11 cellular contexts compared by ENCODE assay signal in genomic region chr19:53927745-53928144, GRCh38. TPM values are rescaled to one million over a fixed set of nuclear protein-coding genes. Genes with fewer than 3 reads are reported as not detected.
A peak's percentile ranks its signal among the peaks of the same experiment; 100 is the strongest.
DNase-seq lines count a peak whose midpoint lies in the region; ATAC-seq and TF ChIP-seq lines count a peak whose summit lies in the region.
"Had no signal": no experiment of that assay in that cellular context is flagged by ENCODE, and none has a peak within 500 bp of the region (broad histone marks: within the 10 kb centered on the region; RNA-seq: fewer than 3 reads in every experiment).

No MANE protein-coding gene starts in this region.

- no peaks in the 10 kb centered on the region for H3K27me3 Mint-ChIP-seq in Caco-2 (ENCODE audit: insufficient read depth, unreplicated experiment)
- H3K27me3 Mint-ChIP-seq: central memory CD8-positive, alpha-beta T cell had no signal

- no peak for TF ChIP-seq CTCF in Caco-2 (IDR thresholded peaks at IDR 0.05; ENCODE audit: insufficient read depth in 1 of 2, low read depth in 1 of 2, low read length in 1 of 2, severe bottlenecking in 1 of 2, unreplicated experiment in 1 of 2)
- no peak for TF ChIP-seq CTCF in kidney epithelial cell (IDR thresholded peaks at IDR 0.05; ENCODE audit: insufficient read depth, low read length, poor library complexity, severe bottlenecking)
- TF ChIP-seq CTCF in spleen (IDR thresholded peaks at IDR 0.05 in 8 of 11, conservative IDR thresholded peaks at IDR 0.05 in 3 of 11), result no peak

- CTCF ChIA-PET in Caco-2 (lab: Charles Lee), result no interaction called here

- no peaks in the 10 kb centered on the region for H3K9me3 ChIP-seq in Caco-2
- H3K9me3 ChIP-seq in spleen, result no peaks in the 10 kb centered on the region

- H3K36me3 ChIP-seq in Caco-2 (ENCODE audit: control insufficient read depth, insufficient read depth, low read length), result no peaks in the 10 kb centered on the region
- H3K36me3 ChIP-seq in kidney epithelial cell (ENCODE audit: control insufficient read depth, insufficient read depth, low read length), result no peaks in the 10 kb centered on the region
- no peaks in the 10 kb centered on the region for H3K36me3 ChIP-seq in spleen

- DNase-seq in Caco-2, result peak; percentile 39 to 41
- DNase-seq in Jurkat, Clone E6-1 (ENCODE audit: low read depth, low spot score), result peak; percentile 69
- DNase-seq in activated CD4-positive, alpha-beta T cell treated with anti-CD3 and anti-CD28 coated beads, Interleukin-2, amount 50 U/mL, for 48 hours, result peak; percentile 32 to 33
- DNase-seq in kidney epithelial cell (ENCODE audit: low read depth), result peak; percentile 1
- no peak for DNase-seq in hippocampal formation (lab: John Stamatoyannopoulos, UW)
- DNase-seq in spleen, result no peak
- no peak for DNase-seq in COLO668 (lab: John Stamatoyannopoulos, UW; ENCODE audit: unreplicated experiment)
- DNase-seq: NCI-H446 had no signal

- H3K4me1 ChIP-seq in Caco-2 (no peaks in the 10 kb centered on the region), spleen (no peaks in the 10 kb centered on the region)

- H3K4me1 Mint-ChIP-seq in Caco-2 (ENCODE audit: low read depth, unreplicated experiment), result no peaks in the 10 kb centered on the region
- H3K4me1 Mint-ChIP-seq: central memory CD8-positive, alpha-beta T cell had no signal

- BruUV-seq in Caco-2 (replicated peaks; lab: Mats Ljungman, UMichigan), result no TSS peak

- POLR2A ChIA-PET in Caco-2 (lab: Charles Lee), result no interaction called here

- no peak overlapping the region for H3K27ac Mint-ChIP-seq in Caco-2 (ENCODE audit: unreplicated experiment)

- H3K27me3 ChIP-seq in Caco-2 (replicated peaks; ENCODE audit: control insufficient read depth, insufficient read depth, low read length) (no peaks in the 10 kb centered on the region), kidney epithelial cell (ENCODE audit: control insufficient read depth, insufficient read depth, low read length) (no peaks in the 10 kb centered on the region), spleen (replicated peaks in 1 of 7) (peaks cover 0 to 3% (median 0%) of the 10 kb centered on the region in 7 donors)

- no peak for ATAC-seq in GM18870 (IDR thresholded peaks at IDR 0.05; ENCODE audit: unreplicated experiment)

- no peak for TF ChIP-seq POLR2A in spleen (IDR thresholded peaks at IDR 0.05)

- no peaks in the 10 kb centered on the region for H3K36me3 Mint-ChIP-seq in Caco-2 (ENCODE audit: insufficient read depth, unreplicated experiment)

- no peak overlapping the region for H3K27ac ChIP-seq in spleen

- no peaks in the 10 kb centered on the region for H3K9me3 Mint-ChIP-seq in Caco-2 (ENCODE audit: unreplicated experiment)

- 3 to 55% (median 45%) methylated on average over 2 to 8 of the region's 8 CpGs for WGBS in spleen, 5 donors

- H3K4me3 Mint-ChIP-seq in Caco-2 (ENCODE audit: unreplicated experiment), result no peak overlapping the region
- H3K4me3 Mint-ChIP-seq: central memory CD8-positive, alpha-beta T cell had no signal

- intact Hi-C loops in Caco-2 (cut with micrococcal nuclease; ENCODE audit: unreplicated experiment), result no loop called here
- intact Hi-C loops in spleen (cut with DNase I; ENCODE audit: low total_unique reads), result no loop called here

- H3K4me3 ChIP-seq in Caco-2 (ENCODE audit: low read depth, low read length) (no peak overlapping the region), kidney epithelial cell (ENCODE audit: low read depth, low read length) (no peak overlapping the region), spleen (no peak overlapping the region)
- no peak overlapping the region for H3K4me3 ChIP-seq in Jurkat, Clone E6-1 (ENCODE audit: low read length)

RNA-seq across cellular contexts. Expression of gene CACNG7, which starts 18.7 kb away (rescaled TPM):
- total RNA-seq in Caco-2 (2022) (not detected in 2 replicates), kidney epithelial cell (not detected in 2 replicates), spleen (not detected)
- not detected for polyA plus RNA-seq in Jurkat, Clone E6-1 (2012; ENCODE audit: insufficient read depth, insufficient read length)
- polyA plus RNA-seq in spleen, result not detected
- total RNA-seq: osteocyte had no signal

RNA-seq across cellular contexts. Expression of gene CACNG8, which starts 35.0 kb away (rescaled TPM):
- total RNA-seq in Caco-2 (2022), result 0.91 and 1.1 TPM in 2 replicates
- not detected for polyA plus RNA-seq in Jurkat, Clone E6-1 (2012; ENCODE audit: insufficient read depth, insufficient read length)
- total RNA-seq in kidney epithelial cell, result under 0.01 TPM in 1 of 2 replicates, not detected in the other
- under 1 TPM in 3 of 7 donors, not detected in 4; 0.03 to 0.11 (median 0.06) TPM for total RNA-seq in spleen
- polyA plus RNA-seq in spleen, result under 1 TPM in 1 of 3 donors, not detected in 2; 0.02 TPM
- total RNA-seq: osteocyte had no signal

RNA-seq across cellular contexts. Expression of gene PRKCG, which starts 45.7 kb away (rescaled TPM):
- 1.7 and 2.6 TPM in 2 replicates for total RNA-seq in Caco-2 (2022)
- polyA plus RNA-seq in Jurkat, Clone E6-1 (2012; ENCODE audit: insufficient read depth, insufficient read length), result 0.74 TPM
- total RNA-seq in kidney epithelial cell, result 0.13 TPM in 1 of 2 replicates, not detected in the other
- total RNA-seq in spleen, result under 1 TPM in 1 of 7 donors, not detected in 6; 0.17 TPM
- not detected for polyA plus RNA-seq in spleen

Comparison
In these comparisons a context has a peak if more than half of its experiments do, and no peak if none do; other contexts are left out.
1. DNase-seq: peak in Caco-2 (2 of 2), Jurkat, Clone E6-1 (single experiment), activated CD4-positive, alpha-beta T cell treated with anti-CD3 and anti-CD28 coated beads, Interleukin-2, amount 50 U/mL, for 48 hours (2 of 2) and kidney epithelial cell (single experiment); none in hippocampal formation (0 of 2), spleen (single experiment) and COLO668 (single experiment).